15 cellular contexts compared by ENCODE assay signal in the genomic region with DNA sequence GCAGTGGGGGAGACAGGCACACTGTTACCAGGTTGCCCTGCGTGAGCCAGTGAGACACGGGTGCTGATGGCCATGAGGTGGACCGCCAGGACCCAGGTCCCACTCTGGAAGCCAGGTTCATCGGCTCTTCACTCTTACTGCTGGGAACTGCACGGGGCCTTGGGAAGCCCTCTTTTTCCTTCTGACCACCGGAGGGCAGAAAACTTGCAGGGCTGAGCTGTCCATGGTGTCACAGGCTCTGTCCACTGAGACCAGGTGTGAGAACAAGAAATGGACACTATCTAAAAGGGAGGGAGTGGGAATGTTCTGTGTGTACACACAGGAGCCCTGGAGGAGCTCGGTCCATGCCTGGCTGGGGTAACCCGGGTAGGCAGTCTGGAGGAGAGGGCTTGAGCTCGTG.
DNase-seq lines count a peak whose midpoint lies in the region; ATAC-seq and TF ChIP-seq lines count a peak whose summit lies in the region.
"Had no signal": no experiment of that assay in that cellular context is flagged by ENCODE, and none has a peak within 500 bp of the region (broad histone marks: within the 10 kb centered on the region; RNA-seq: fewer than 3 reads in every experiment).

No MANE protein-coding gene starts in this region.

- H4K20me1 ChIP-seq in hepatocyte (ENCODE audit: insufficient read depth, poor library complexity, severe bottlenecking) = no peaks in the 10 kb centered on the region

- ATAC-seq in RWPE2 (ENCODE audit: low read depth) = peak; percentile 41; the same call in 1 of the 3 replicates
- ATAC-seq in activated T-cell treated with anti-CD3 and anti-CD28 coated beads, Interleukin-2, amount 50 U/mL, for 72 hours (replicated peaks in 1 of 2) = no peak
- ATAC-seq in lower lobe of right lung = no peak
- ATAC-seq: sciatic nerve had no signal

- TF ChIP-seq CTCF in RWPE2 (IDR thresholded peaks at IDR 0.05; ENCODE audit: poor library complexity, severe bottlenecking) (no peak), hepatocyte (IDR thresholded peaks at IDR 0.05; ENCODE audit: poor library complexity) (peak; percentile 32), lower lobe of right lung (IDR thresholded peaks at IDR 0.05) (no peak)

- no peaks in the 10 kb centered on the region for H3K4me1 Mint-ChIP-seq in activated T-cell treated with anti-CD3 and anti-CD28 coated beads, Interleukin-2, amount 50 U/mL, for 72 hours (ENCODE audit: low read depth)

- no peak overlapping the region for H3K27ac ChIP-seq in RWPE2 (ENCODE audit: poor library complexity, severe bottlenecking)
- no peak overlapping the region for H3K27ac ChIP-seq in hepatocyte
- H3K27ac ChIP-seq in lower lobe of right lung = no peak overlapping the region
- H3K27ac ChIP-seq: 22Rv1, esophagus muscularis mucosa had no signal

- no peaks in the 10 kb centered on the region for H3K9me2 ChIP-seq in hepatocyte (replicated peaks; ENCODE audit: insufficient read depth)

- H3K36me3 Mint-ChIP-seq in activated T-cell treated with anti-CD3 and anti-CD28 coated beads, Interleukin-2, amount 50 U/mL, for 72 hours (ENCODE audit: insufficient read depth in 2 of 2) = peaks cover 2% of the 10 kb centered on the region in 2 donors

- H3K36me3 ChIP-seq in RWPE2 (ENCODE audit: low read depth) (no peaks in the 10 kb centered on the region), hepatocyte (replicated peaks; ENCODE audit: insufficient read depth, low read depth) (no peaks in the 10 kb centered on the region), lower lobe of right lung (no peaks in the 10 kb centered on the region)
- H3K36me3 ChIP-seq: esophagus muscularis mucosa had no signal

- no peak overlapping the region for H3K4me3 ChIP-seq in RWPE2 (ENCODE audit: severe bottlenecking)
- H3K4me3 ChIP-seq in hepatocyte = no peak overlapping the region
- H3K4me3 ChIP-seq in lower lobe of right lung = no peak overlapping the region
- H3K4me3 ChIP-seq: esophagus muscularis mucosa had no signal

- H3K4me1 ChIP-seq in RWPE2 (ENCODE audit: insufficient read depth, poor library complexity, severe bottlenecking) (no peaks in the 10 kb centered on the region), hepatocyte (ENCODE audit: insufficient read depth) (no peaks in the 10 kb centered on the region), lower lobe of right lung (no peaks in the 10 kb centered on the region)
- H3K4me1 ChIP-seq: esophagus muscularis mucosa had no signal

- H3K9me3 ChIP-seq in RWPE2 (ENCODE audit: severe bottlenecking) (no peaks in the 10 kb centered on the region), hepatocyte (ENCODE audit: low read depth) (no peaks in the 10 kb centered on the region), lower lobe of right lung (no peaks in the 10 kb centered on the region)
- H3K9me3 ChIP-seq: esophagus muscularis mucosa had no signal

- intact Hi-C loops in lower lobe of right lung (cut with DNase I) = no loop called here

- no peak overlapping the region for H3K4me2 ChIP-seq in hepatocyte

- H2AFZ ChIP-seq in hepatocyte = no peak overlapping the region

- peaks cover 3 to 5% of the 10 kb centered on the region in 2 donors for H3K9me3 Mint-ChIP-seq in activated T-cell treated with anti-CD3 and anti-CD28 coated beads, Interleukin-2, amount 50 U/mL, for 72 hours

- H3K27me3 Mint-ChIP-seq in activated T-cell treated with anti-CD3 and anti-CD28 coated beads, Interleukin-2, amount 50 U/mL, for 72 hours (ENCODE audit: low read depth) = no peaks in the 10 kb centered on the region

- H3K79me2 ChIP-seq in hepatocyte = no peaks in the 10 kb centered on the region

- no peak overlapping the region for H3K4me3 Mint-ChIP-seq in activated T-cell treated with anti-CD3 and anti-CD28 coated beads, Interleukin-2, amount 50 U/mL, for 72 hours
- H3K4me3 Mint-ChIP-seq: activated naive CD4-positive, alpha-beta T cell treated with anti-CD3 and anti-CD28 coated beads for 36 hours had no signal

- 49% methylated on average over 9 of the region's 9 CpGs for WGBS in hepatocyte (ENCODE audit: low lambda C conversion rate, missing lambda C conversion rate)

- H3K27ac Mint-ChIP-seq in activated T-cell treated with anti-CD3 and anti-CD28 coated beads, Interleukin-2, amount 50 U/mL, for 72 hours = no peak overlapping the region
- H3K27ac Mint-ChIP-seq: activated naive CD4-positive, alpha-beta T cell treated with anti-CD3 and anti-CD28 coated beads for 36 hours had no signal

- DNase-seq in NCI-H2227 treated with DMSO at 0.1 percent for 48 hours (lab: John Stamatoyannopoulos, UW) (peak; percentile 62), NCI-H2227 (lab: John Stamatoyannopoulos, UW; ENCODE audit: unreplicated experiment) (no peak), RWPE2 (ENCODE audit: low spot score) (no peak), hepatocyte (ENCODE audit: low spot score) (peak; percentile 15), stromal cell of bone marrow (ENCODE audit: low read depth) (peak; percentile 2), lower lobe of right lung (no peak)
- no peak for DNase-seq in activated T-cell treated with anti-CD3 and anti-CD28 coated beads, Interleukin-2, amount 50 U/mL, for 72 hours
- no peak for DNase-seq in effector CD8-positive, alpha-beta T cell (lab: John Stamatoyannopoulos, UW)
- DNase-seq: activated CD4-positive, alpha-beta T cell treated with anti-CD3 and anti-CD28 coated beads, Interleukin-2, amount 50 U/mL, for 4 hours; activated naive CD4-positive, alpha-beta T cell treated with anti-CD3 and anti-CD28 coated beads for 36 hours; DMS53; NCI-H1930 had no signal

- H3K27me3 ChIP-seq in RWPE2 (ENCODE audit: insufficient read depth, poor library complexity, severe bottlenecking) = no peaks in the 10 kb centered on the region
- H3K27me3 ChIP-seq in hepatocyte = no peaks in the 10 kb centered on the region
- H3K27me3 ChIP-seq in lower lobe of right lung (ENCODE audit: low read depth) = no peaks in the 10 kb centered on the region

Comparison
In these comparisons a context has a peak if more than half of its experiments do, and no peak if none do; other contexts are left out.
1. DNase-seq: peak in NCI-H2227 treated with DMSO at 0.1 percent for 48 hours (single experiment), hepatocyte (single experiment) and stromal cell of bone marrow (single experiment); none in NCI-H2227 (single experiment), RWPE2 (single experiment), activated T-cell treated with anti-CD3 and anti-CD28 coated beads, Interleukin-2, amount 50 U/mL, for 72 hours (0 of 2), effector CD8-positive, alpha-beta T cell (single experiment) and lower lobe of right lung (single experiment).